8 cellular contexts compared by ENCODE assay signal in genomic region chr7:97118306-97118917, GRCh38. TPM values are rescaled to one million over a fixed set of nuclear protein-coding genes. Genes with fewer than 3 reads are reported as not detected.
A peak's percentile ranks its signal among the peaks of the same experiment; 100 is the strongest.
DNase-seq lines count a peak whose midpoint lies in the region; TF ChIP-seq lines count a peak whose summit lies in the region.

No MANE protein-coding gene starts in this region.

- peaks cover 0 to 5% (median 0%) of the 10 kb centered on the region in 8 donors for H3K9me3 Mint-ChIP-seq in CD4-positive, alpha-beta memory T cell
- H3K9me3 Mint-ChIP-seq in nephron, result peaks cover 5% of the 10 kb centered on the region

- CTCF ChIA-PET in CD4-positive, alpha-beta memory T cell (lab: Charles Lee; ENCODE audit: partially characterized antibody), result no interaction called here
- CTCF ChIA-PET in RWPE1 (lab: Yijun Ruan, JAX), result interaction anchor here (0.6 to 1.1 kb wide), 3 partner anchors 14 to 903 kb away, joined by 3 to 8 read pairs (median 3); no protein-coding TSS in a partner anchor

- POLR2A ChIA-PET in CD4-positive, alpha-beta memory T cell (lab: Charles Lee; ENCODE audit: partially characterized antibody), result interaction anchor here (0.7 to 1.5 kb wide), 5 partner anchors 10 to 1133 kb away, joined by 3 to 6 read pairs (median 4); no protein-coding TSS in a partner anchor
- POLR2A ChIA-PET in RWPE1 (lab: Yijun Ruan, JAX; ENCODE audit: low non-redundant PET), result interaction anchor here (0.7 kb wide), 1 partner anchor 897 kb away, joined by 3 read pairs; no protein-coding TSS in a partner anchor

- peak overlapping the region; percentile 37 to 98 (median 93) for H3K27ac Mint-ChIP-seq in CD4-positive, alpha-beta memory T cell
- peak overlapping the region; percentile 91 to 97 (median 96) for H3K27ac Mint-ChIP-seq in nephron

- peaks cover 23% of the 10 kb centered on the region for H3K4me1 ChIP-seq in CD4-positive, alpha-beta memory T cell (ENCODE audit: insufficient read depth, low read length)
- peaks cover 3% of the 10 kb centered on the region for H3K4me1 ChIP-seq in colonic mucosa

- H3K27ac ChIP-seq in CD4-positive, alpha-beta memory T cell (ENCODE audit: low read depth, low read length), result peak overlapping the region; percentile 56
- H3K27ac ChIP-seq in colonic mucosa (no peak overlapping the region), RWPE1 (no peak overlapping the region)

- no peaks in the 10 kb centered on the region for H3K27me3 Mint-ChIP-seq in CD4-positive, alpha-beta memory T cell
- H3K27me3 Mint-ChIP-seq in nephron (ENCODE audit: low read depth), result peaks cover 2% of the 10 kb centered on the region

- no peaks in the 10 kb centered on the region for H3K27me3 ChIP-seq in CD4-positive, alpha-beta memory T cell (ENCODE audit: insufficient read depth, low read length)
- no peaks in the 10 kb centered on the region for H3K27me3 ChIP-seq in colonic mucosa

- H3K36me3 Mint-ChIP-seq in CD4-positive, alpha-beta memory T cell, result peaks cover 5 to 9% of the 10 kb centered on the region in 2 donors
- peaks cover 15% of the 10 kb centered on the region for H3K36me3 Mint-ChIP-seq in nephron (ENCODE audit: low read depth)

- TF ChIP-seq CTCF in colonic mucosa (IDR thresholded peaks at IDR 0.05), result no peak
- TF ChIP-seq CTCF in nephron (IDR thresholded peaks at IDR 0.05; ENCODE audit: unreplicated experiment in 3 of 3), result no peak
- no peak for TF ChIP-seq CTCF in RWPE1 (conservative IDR thresholded peaks at IDR 0.05; ENCODE audit: low read depth)

- no peaks in the 10 kb centered on the region for H3K36me3 ChIP-seq in CD4-positive, alpha-beta memory T cell (ENCODE audit: insufficient read depth, low read length)
- H3K36me3 ChIP-seq in colonic mucosa, result no peaks in the 10 kb centered on the region

- no peak for DNase-seq in CD4-positive, alpha-beta memory T cell
- DNase-seq in LoVo (ENCODE audit: low spot score) (peak; percentile 18), colonic mucosa (no peak), NCI-H2107 treated with DMSO at 0.1 percent for 48 hours (lab: John Stamatoyannopoulos, UW; ENCODE audit: unreplicated experiment) (no peak), RWPE1 (ENCODE audit: low spot score) (no peak), head of caudate nucleus (no peak)
- no peak for DNase-seq in stimulated activated CD4-positive, alpha-beta T cell treated with anti-CD3 and anti-CD28 coated beads, Interleukin-2, amount 100 ng/mL, for 48 hours

- no peaks in the 10 kb centered on the region for H3K9me3 ChIP-seq in CD4-positive, alpha-beta memory T cell (ENCODE audit: control insufficient read depth in 1 of 2, low read length in 2 of 2)
- no peaks in the 10 kb centered on the region for H3K9me3 ChIP-seq in colonic mucosa

- H3K4me3 Mint-ChIP-seq in CD4-positive, alpha-beta memory T cell, result peak overlapping the region; percentile 93 to 98 (median 96)
- H3K4me3 Mint-ChIP-seq in nephron, result peak overlapping the region; percentile 91 to 98 (median 97)

- peaks cover 18 to 46% (median 36%) of the 10 kb centered on the region in 4 donors for H3K4me1 Mint-ChIP-seq in CD4-positive, alpha-beta memory T cell
- H3K4me1 Mint-ChIP-seq in nephron, result peaks cover 37% of the 10 kb centered on the region

- peak overlapping the region; percentile 87 for H3K4me3 ChIP-seq in CD4-positive, alpha-beta memory T cell (ENCODE audit: low read length in 2 of 2)
- peak overlapping the region; percentile 48 for H3K4me3 ChIP-seq in colonic mucosa

- H3K9ac ChIP-seq in colonic mucosa (ENCODE audit: low read depth in 2 of 2, low read length in 2 of 2), result peak overlapping the region; percentile 59 to 95

- intact Hi-C loops in CD4-positive, alpha-beta memory T cell (cut with micrococcal nuclease), result loop anchor here (5.0 kb wide), 2 partner anchors 831 to 1164 kb away; partner anchors contain the start of gene BRI3
- intact Hi-C loops in colonic mucosa (cut with DNase I), result no loop called here
- intact Hi-C loops in head of caudate nucleus (cut with DNase I), result loop anchor here (10.0 kb wide), 1 partner anchor 726 kb away; no protein-coding TSS in a partner anchor

RNA-seq across cellular contexts. Expression of gene SDHAF3, which starts 0.9 kb away (rescaled TPM):
- 10 to 100 TPM; 10.8 to 13.2 TPM for total RNA-seq in CD4-positive, alpha-beta memory T cell
- 10 to 100 TPM; 38.6 to 64.9 TPM for polyA plus RNA-seq in CD4-positive, alpha-beta memory T cell
- total RNA-seq in colonic mucosa, result 10 to 100 TPM; 18.9 to 25.2 TPM
